ENCODE assay signal across 8 cellular contexts in the genomic region with DNA sequence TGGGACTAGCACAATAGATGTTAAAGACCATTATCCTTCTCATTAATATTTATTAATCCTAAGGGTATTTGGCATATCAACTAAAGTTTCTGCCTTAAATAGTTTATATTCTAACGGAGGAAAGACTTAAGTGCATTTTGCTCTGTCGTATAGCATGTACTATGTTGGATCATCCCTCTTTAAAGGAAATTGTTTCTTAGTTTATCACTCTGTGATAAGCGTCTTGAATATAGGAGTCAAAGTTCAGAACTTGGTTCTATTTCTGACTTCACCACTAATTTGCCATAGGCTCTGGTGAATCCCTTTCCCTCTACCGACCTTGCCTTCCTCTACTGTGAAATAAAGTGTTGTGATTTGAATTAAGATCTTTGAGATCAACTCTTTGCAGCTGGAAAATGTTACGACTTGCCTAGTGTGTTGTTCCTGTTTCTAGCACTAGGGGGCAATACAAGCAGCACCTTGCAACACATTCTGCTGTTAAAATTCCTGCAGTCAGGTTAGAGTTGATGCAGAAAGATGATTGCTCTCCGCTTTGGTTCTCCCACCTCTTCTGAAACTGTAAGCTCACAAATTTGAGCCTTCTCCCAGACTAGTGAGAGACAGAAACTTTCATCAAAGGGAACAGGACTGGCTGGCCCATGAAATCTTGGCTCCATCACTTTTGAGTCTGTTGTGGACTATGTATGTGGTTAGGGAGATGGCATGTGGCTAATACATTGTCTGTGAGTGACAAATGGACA. TPM values are rescaled to one million over a fixed set of nuclear protein-coding genes. Genes with fewer than 3 reads are reported as not detected.
A peak's percentile ranks its signal among the peaks of the same experiment; 100 is the strongest.
DNase-seq lines count a peak whose midpoint lies in the region; ATAC-seq and TF ChIP-seq lines count a peak whose summit lies in the region.

No MANE protein-coding gene starts in this region.

- H3K4me1 Mint-ChIP-seq in osteocyte (ENCODE audit: unreplicated experiment) = no peaks in the 10 kb centered on the region

- H3K4me1 ChIP-seq in HEK293 (ENCODE audit: control insufficient read depth, insufficient read depth, low read length) (no peaks in the 10 kb centered on the region), NT2/D1 (ENCODE audit: insufficient read depth, insufficient read length) (no peaks in the 10 kb centered on the region)

- peaks cover 9% of the 10 kb centered on the region for H3K27me3 Mint-ChIP-seq in osteocyte (ENCODE audit: unreplicated experiment)

- CTCF ChIA-PET in HEK293 (lab: Yijun Ruan, JAX) = interaction anchor here (0.5 to 3.9 kb wide), 54 partner anchors 9 to 963 kb away, joined by 3 to 121 read pairs (median 4); partner anchors contain the start of genes C22orf31 and XBP1

- H3K36me3 Mint-ChIP-seq in osteocyte (ENCODE audit: unreplicated experiment) = no peaks in the 10 kb centered on the region

- POLR2A ChIA-PET in HEK293 (lab: Yijun Ruan, JAX) = interaction anchor here (0.6 to 1.6 kb wide), 2 partner anchors 185 to 295 kb away, joined by 6 to 7 read pairs; no protein-coding TSS in a partner anchor

- no peaks in the 10 kb centered on the region for H3K36me3 ChIP-seq in HEK293 (ENCODE audit: control insufficient read depth in 2 of 2, insufficient read depth in 1 of 2, low read length in 2 of 2)
- H3K36me3 ChIP-seq in NT2/D1 (ENCODE audit: insufficient read depth, insufficient read length, low read length) = no peaks in the 10 kb centered on the region

- TF ChIP-seq CTCF in HEK293 (tag by site-specific recombination; IDR thresholded peaks at IDR 0.05) (peak; percentile 64; the same call in 1 of the 2 replicates), osteocyte (IDR thresholded peaks at IDR 0.05) (peak; percentile 94)

- H3K9me3 Mint-ChIP-seq in osteocyte (ENCODE audit: unreplicated experiment) = no peaks in the 10 kb centered on the region

- H3K27me3 ChIP-seq in NT2/D1 (ENCODE audit: insufficient read depth, insufficient read length) = no peaks in the 10 kb centered on the region

- H3K4me3 Mint-ChIP-seq in osteocyte (ENCODE audit: unreplicated experiment) = no peak overlapping the region

- ATAC-seq in GM18511 (IDR thresholded peaks at IDR 0.05; ENCODE audit: unreplicated experiment) (no peak), GM21367 (IDR thresholded peaks at IDR 0.05; ENCODE audit: unreplicated experiment) (no peak)

- no peak overlapping the region for H3K27ac ChIP-seq in HEK293 (ENCODE audit: extremely low read depth, low read depth, low read length)

- H3K4me3 ChIP-seq in HEK293 (ENCODE audit: low read depth, low read length) (no peak overlapping the region), NT2/D1 (ENCODE audit: insufficient read length, low read depth) (no peak overlapping the region)

- no peaks in the 10 kb centered on the region for H3K9me3 ChIP-seq in HEK293 (ENCODE audit: control insufficient read depth, insufficient read depth, low read depth, low read length)
- H3K9me3 ChIP-seq in NT2/D1 (ENCODE audit: insufficient read depth, low read length) = no peaks in the 10 kb centered on the region

- H3K9ac ChIP-seq in NT2/D1 (ENCODE audit: insufficient read length, low read depth) = no peak overlapping the region

- no peak overlapping the region for H3K27ac Mint-ChIP-seq in osteocyte (ENCODE audit: unreplicated experiment)

- peak; percentile 89 for DNase-seq in COLO829 (ENCODE audit: low spot score)
- DNase-seq in NT2/D1 (ENCODE audit: low read depth, low spot score) = peak; percentile 66
- peak; percentile 31 for DNase-seq in activated gamma-delta T cell treated with anti-CD3 and anti-CD28 coated beads, Interleukin-2, amount 50 U/mL, for 16 hours (ENCODE audit: low read depth)
- peak; percentile 69 for DNase-seq in germinal center (ENCODE audit: low spot score)
- no peak for DNase-seq in osteocyte (ENCODE audit: extremely low spot score, unreplicated experiment)

TF ChIP-seq in HEK293, 187 proteins besides CTCF, POLR2A, EP300 and RAD21:
- 0 out of 2 replicates have a peak, but pooled peaks have one; percentile 32 for TF ChIP-seq ZEB2 (tag by site-specific recombination; IDR thresholded peaks at IDR 0.05)
- TF ChIP-seq INSM2 (tag by site-specific recombination; IDR thresholded peaks at IDR 0.05) = peak; percentile 96
- 0 out of 2 replicates have a peak, but pooled peaks have one; percentile 17 for TF ChIP-seq ZNF623 (tag by site-specific recombination; IDR thresholded peaks at IDR 0.05)
- TF ChIP-seq ZNF2 (tag by site-specific recombination; IDR thresholded peaks at IDR 0.05) = 0 out of 2 replicates have a peak, but pooled peaks have one; percentile 42
- no peak for TF ChIP-seq ZNF133 (tag by site-specific recombination; IDR thresholded peaks at IDR 0.05)
- peak; percentile 90 for TF ChIP-seq ZNF654 (tag by site-specific recombination; IDR thresholded peaks at IDR 0.05; ENCODE audit: low read depth)
- peak; percentile 62; the same call in 1 of the 2 replicates for TF ChIP-seq TRIM28 (IDR thresholded peaks at IDR 0.05; ENCODE audit: borderline replicate concordance, low read length)
- no peak for TF ChIP-seq ZNF23 (tag by site-specific recombination; IDR thresholded peaks at IDR 0.05; ENCODE audit: borderline replicate concordance)
- TF ChIP-seq ZNF660 (tag by site-specific recombination; IDR thresholded peaks at IDR 0.05) = 0 out of 2 replicates have a peak, but pooled peaks have one; percentile 20
- TF ChIP-seq ZNF501 (tag by site-specific recombination; IDR thresholded peaks at IDR 0.05) = no peak
- TF ChIP-seq ZNF121 (tag by site-specific recombination; IDR thresholded peaks at IDR 0.05) = no peak
- no peak for TF ChIP-seq ZIC2 (tag by site-specific recombination; IDR thresholded peaks at IDR 0.05)

RNA-seq across cellular contexts. Expression of gene ZNRF3, which starts 27.8 kb away (rescaled TPM):
- 6.4 and 6.7 TPM in 2 replicates for total RNA-seq in osteocyte

RNA-seq across cellular contexts. Expression of gene XBP1, which starts 55.2 kb away (rescaled TPM):
- total RNA-seq in osteocyte = 144 and 150 TPM in 2 replicates
